1 cellular context compared by ENCODE assay signal in the genomic region with DNA sequence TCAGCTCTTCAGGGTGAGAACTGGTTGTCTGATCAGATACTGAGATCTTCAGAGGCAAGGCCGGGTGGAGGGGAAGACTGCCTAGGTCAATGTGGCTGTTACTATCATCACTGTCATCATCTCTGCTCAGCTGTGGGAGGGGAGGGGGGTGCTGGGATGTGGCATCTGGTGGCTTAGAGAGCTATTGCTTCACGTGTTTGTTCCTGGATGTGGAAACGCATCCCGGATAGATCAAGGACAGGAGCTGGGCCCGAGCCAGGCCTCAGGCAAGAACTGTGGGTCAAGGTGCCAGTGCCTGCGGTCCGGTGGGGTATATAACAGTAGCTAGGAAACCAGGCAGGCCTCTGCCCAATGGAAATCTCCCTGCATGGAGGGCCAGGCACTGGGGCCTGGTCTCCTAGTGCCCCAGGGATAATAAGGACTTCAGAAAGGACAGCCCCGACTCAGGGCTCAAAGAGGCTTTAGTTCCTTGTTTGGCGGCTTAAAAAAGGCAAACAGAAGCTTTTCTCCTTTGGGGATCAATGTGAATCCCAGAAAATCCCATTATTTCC.
A peak's percentile ranks its signal among the peaks of the same experiment; 100 is the strongest.
TF ChIP-seq lines count a peak whose summit lies in the region.

No MANE protein-coding gene starts in this region.

TF ChIP-seq in HepG2, 621 proteins besides CTCF, POLR2A, EP300 and RAD21 (continued from another document and continues in another):
- TF ChIP-seq TFE3 (CRISPR knock-in tag; IDR thresholded peaks at IDR 0.05) (peak; percentile 55; the same call in 1 of the 2 replicates), SP2 (CRISPR knock-in tag; IDR thresholded peaks at IDR 0.05) (no peak), THAP11 (CRISPR knock-in tag; IDR thresholded peaks at IDR 0.05) (peak; percentile 67), ZBTB7A (CRISPR knock-in tag; IDR thresholded peaks at IDR 0.05) (peak; percentile 76; the same call in 1 of the 2 replicates), ZNF781 (CRISPR knock-in tag; IDR thresholded peaks at IDR 0.05; ENCODE audit: borderline replicate concordance, not compliant biosample characterization) (peak; percentile 58), KLF16 (CRISPR knock-in tag; IDR thresholded peaks at IDR 0.05) (peak in 1 of 2 experiments; percentile 81; a peak in 1 of 4 replicates), ZNF432 (CRISPR knock-in tag; IDR thresholded peaks at IDR 0.05; ENCODE audit: borderline replicate concordance) (no peak), ZNF672 (CRISPR knock-in tag; IDR thresholded peaks at IDR 0.05) (no peak), UBTF (CRISPR knock-in tag; IDR thresholded peaks at IDR 0.05) (peak; percentile 57; the same call in 1 of the 2 replicates), ZFP90 (CRISPR knock-in tag; IDR thresholded peaks at IDR 0.05; ENCODE audit: borderline replicate concordance) (no peak), DR1 (CRISPR knock-in tag; IDR thresholded peaks at IDR 0.05) (0 out of 2 replicates have a peak, but pooled peaks have one; percentile 31), ZNF230 (CRISPR knock-in tag; IDR thresholded peaks at IDR 0.05) (0 out of 2 replicates have a peak, but pooled peaks have one; percentile 23), CERS6 (CRISPR knock-in tag; IDR thresholded peaks at IDR 0.05) (no peak), FOXA3 (CRISPR knock-in tag; IDR thresholded peaks at IDR 0.05) (peak; percentile 90), ATM (IDR thresholded peaks at IDR 0.05; ENCODE audit: borderline replicate concordance) (no peak), NR2F1 (CRISPR knock-in tag; IDR thresholded peaks at IDR 0.05) (no peak), RFX3 (CRISPR knock-in tag; IDR thresholded peaks at IDR 0.05) (no peak), TEAD3 (CRISPR knock-in tag; optimal IDR thresholded peaks at IDR 0.05; ENCODE audit: borderline replicate concordance) (no peak), KDM1A (CRISPR knock-in tag; IDR thresholded peaks at IDR 0.05) (peak; percentile 82; the same call in 1 of the 2 replicates), AGO1 (IDR thresholded peaks at IDR 0.05; ENCODE audit: low read depth, low read length, poor library complexity, severe bottlenecking) (no peak), ZNF180 (CRISPR knock-in tag; IDR thresholded peaks at IDR 0.05; ENCODE audit: borderline replicate concordance, low read depth) (no peak), CEBPZ (IDR thresholded peaks at IDR 0.05; ENCODE audit: low read length) (no peak), BCLAF1 (IDR thresholded peaks at IDR 0.05) (no peak), MAFK (conservative IDR thresholded peaks at IDR 0.05 in 1 of 2, IDR thresholded peaks at IDR 0.05 in 1 of 2; ENCODE audit: low read length in 2 of 2) (no peak), ZNF644 (CRISPR knock-in tag; IDR thresholded peaks at IDR 0.05; ENCODE audit: low read depth) (0 out of 2 replicates have a peak, but pooled peaks have one; percentile 60), PHF21A (CRISPR knock-in tag; IDR thresholded peaks at IDR 0.05) (peak; percentile 49; the same call in 1 of the 2 replicates), TBX2 (CRISPR knock-in tag; IDR thresholded peaks at IDR 0.05; ENCODE audit: borderline replicate concordance) (no peak; the same call in 1 of the 2 replicates), MAX (IDR thresholded peaks at IDR 0.05) (peak; percentile 62; the same call in 1 of the 2 replicates), RFX1 (IDR thresholded peaks at IDR 0.05) (no peak; the same call in 1 of the 2 replicates)
- TF ChIP-seq, protein P1, sequence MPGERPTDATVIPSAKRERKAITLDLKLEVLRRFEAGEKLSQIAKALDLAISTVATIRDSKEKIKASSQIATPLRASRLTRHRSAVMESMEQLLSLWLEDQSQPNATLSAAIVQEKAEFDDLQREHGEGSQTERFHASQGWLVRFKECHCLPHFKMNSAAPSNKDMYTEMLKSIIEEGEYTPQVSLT (CRISPR knock-in tag; IDR thresholded peaks at IDR 0.05; ENCODE audit: borderline replicate concordance, low read depth) = no peak
- TF ChIP-seq, protein P2, sequence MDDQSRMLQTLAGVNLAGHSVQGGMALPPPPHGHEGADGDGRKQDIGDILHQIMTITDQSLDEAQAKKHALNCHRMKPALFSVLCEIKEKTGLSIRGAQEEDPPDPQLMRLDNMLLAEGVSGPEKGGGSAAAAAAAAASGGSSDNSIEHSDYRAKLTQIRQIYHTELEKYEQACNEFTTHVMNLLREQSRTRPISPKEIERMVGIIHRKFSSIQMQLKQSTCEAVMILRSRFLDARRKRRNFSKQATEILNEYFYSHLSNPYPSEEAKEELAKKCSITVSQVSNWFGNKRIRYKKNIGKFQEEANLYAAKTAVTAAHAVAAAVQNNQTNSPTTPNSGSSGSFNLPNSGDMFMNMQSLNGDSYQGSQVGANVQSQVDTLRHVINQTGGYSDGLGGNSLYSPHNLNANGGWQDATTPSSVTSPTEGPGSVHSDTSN (CRISPR knock-in tag; IDR thresholded peaks at IDR 0.05; ENCODE audit: borderline replicate concordance) = no peak
- TF ChIP-seq, protein P3, sequence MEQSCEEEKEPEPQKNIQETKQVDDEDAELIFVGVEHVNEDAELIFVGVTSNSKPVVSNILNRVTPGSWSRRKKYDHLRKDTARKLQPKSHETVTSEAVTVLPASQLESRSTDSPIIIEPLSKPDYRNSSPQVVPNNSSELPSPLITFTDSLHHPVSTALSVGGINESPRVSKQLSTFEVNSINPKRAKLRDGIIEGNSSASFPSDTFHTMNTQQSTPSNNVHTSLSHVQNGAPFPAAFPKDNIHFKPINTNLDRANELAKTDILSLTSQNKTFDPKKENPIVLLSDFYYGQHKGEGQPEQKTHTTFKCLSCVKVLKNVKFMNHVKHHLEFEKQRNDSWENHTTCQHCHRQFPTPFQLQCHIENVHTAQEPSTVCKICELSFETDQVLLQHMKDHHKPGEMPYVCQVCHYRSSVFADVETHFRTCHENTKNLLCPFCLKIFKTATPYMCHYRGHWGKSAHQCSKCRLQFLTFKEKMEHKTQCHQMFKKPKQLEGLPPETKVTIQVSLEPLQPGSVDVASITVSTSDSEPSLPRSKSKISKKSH (CRISPR knock-in tag; IDR thresholded peaks at IDR 0.05; ENCODE audit: borderline replicate concordance) = no peak
- TF ChIP-seq, protein P4, sequence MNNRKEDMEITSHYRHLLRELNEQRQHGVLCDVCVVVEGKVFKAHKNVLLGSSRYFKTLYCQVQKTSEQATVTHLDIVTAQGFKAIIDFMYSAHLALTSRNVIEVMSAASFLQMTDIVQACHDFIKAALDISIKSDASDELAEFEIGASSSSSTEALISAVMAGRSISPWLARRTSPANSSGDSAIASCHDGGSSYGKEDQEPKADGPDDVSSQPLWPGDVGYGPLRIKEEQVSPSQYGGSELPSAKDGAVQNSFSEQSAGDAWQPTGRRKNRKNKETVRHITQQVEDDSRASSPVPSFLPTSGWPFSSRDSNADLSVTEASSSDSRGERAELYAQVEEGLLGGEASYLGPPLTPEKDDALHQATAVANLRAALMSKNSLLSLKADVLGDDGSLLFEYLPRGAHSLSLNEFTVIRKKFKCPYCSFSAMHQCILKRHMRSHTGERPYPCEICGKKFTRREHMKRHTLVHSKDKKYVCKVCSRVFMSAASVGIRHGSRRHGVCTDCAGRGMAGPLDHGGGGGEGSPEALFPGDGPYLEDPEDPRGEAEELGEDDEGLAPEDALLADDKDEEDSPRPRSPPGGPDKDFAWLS (CRISPR knock-in tag; IDR thresholded peaks at IDR 0.05; ENCODE audit: borderline replicate concordance) = no peak
- TF ChIP-seq, protein P5, sequence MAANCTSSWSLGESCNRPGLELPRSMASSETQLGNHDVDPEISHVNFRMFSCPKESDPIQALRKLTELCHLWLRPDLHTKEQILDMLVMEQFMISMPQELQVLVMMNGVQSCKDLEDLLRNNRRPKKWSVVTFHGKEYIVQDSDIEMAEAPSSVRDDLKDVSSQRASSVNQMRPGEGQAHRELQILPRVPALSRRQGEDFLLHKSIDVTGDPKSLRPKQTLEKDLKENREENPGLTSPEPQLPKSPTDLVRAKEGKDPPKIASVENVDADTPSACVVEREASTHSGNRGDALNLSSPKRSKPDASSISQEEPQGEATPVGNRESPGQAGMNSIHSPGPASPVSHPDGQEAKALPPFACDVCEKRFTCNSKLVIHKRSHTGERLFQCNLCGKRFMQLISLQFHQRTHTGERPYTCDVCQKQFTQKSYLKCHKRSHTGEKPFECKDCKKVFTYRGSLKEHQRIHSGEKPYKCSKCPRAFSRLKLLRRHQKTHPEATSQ (CRISPR knock-in tag; IDR thresholded peaks at IDR 0.05; ENCODE audit: borderline replicate concordance) = no peak
